Comparison of ENCODE assay signal across 13 cellular contexts in the genomic region with DNA sequence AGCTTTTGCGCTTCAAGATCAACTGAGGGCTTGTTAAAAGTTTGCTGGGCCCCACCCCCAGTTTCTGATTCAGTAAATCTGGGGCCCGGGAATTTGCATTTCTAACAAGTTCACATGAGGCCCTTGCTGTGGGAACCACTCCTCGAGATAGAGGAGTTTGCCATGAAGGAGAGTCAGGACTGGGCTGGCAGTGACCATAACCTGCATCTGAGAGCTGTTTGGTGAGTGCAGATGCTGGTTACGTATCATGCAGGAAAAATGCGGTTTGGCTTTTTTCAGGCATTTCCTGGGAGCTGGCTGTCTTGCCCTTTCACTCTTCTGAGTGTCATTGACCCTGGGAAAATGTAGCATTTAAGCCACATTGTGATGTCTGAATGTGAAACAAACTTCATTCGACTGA. TPM values are rescaled to one million over a fixed set of nuclear protein-coding genes. Genes with fewer than 3 reads are reported as not detected.
DNase-seq lines count a peak whose midpoint lies in the region; TF ChIP-seq lines count a peak whose summit lies in the region.
"Had no signal": no experiment of that assay in that cellular context is flagged by ENCODE, and none has a peak within 500 bp of the region (broad histone marks: within the 10 kb centered on the region; RNA-seq: fewer than 3 reads in every experiment).

No MANE protein-coding gene starts in this region.

- H3K27ac ChIP-seq in PC-9 (peak overlapping the region; percentile 80), muscle layer of duodenum (ENCODE audit: low read length) (peak overlapping the region; percentile 62)
- H3K27ac ChIP-seq: BLaER1 had no signal

- intact Hi-C loops in PC-9 (cut with micrococcal nuclease; ENCODE audit: unreplicated experiment) = loop anchor here (2.0 kb wide), 1 partner anchor 55 kb away; no protein-coding TSS in a partner anchor

- no peaks in the 10 kb centered on the region for H4K20me1 ChIP-seq in PC-9 (ENCODE audit: insufficient read depth)

- H3K9me3 ChIP-seq in PC-9 (ENCODE audit: insufficient read depth, low read depth) = no peaks in the 10 kb centered on the region; the same call in 1 of the 2 replicates
- no peaks in the 10 kb centered on the region for H3K9me3 ChIP-seq in muscle layer of duodenum (ENCODE audit: control insufficient read depth in 1 of 2, low read length in 2 of 2)
- H3K9me3 ChIP-seq: BLaER1 had no signal

- H3K36me3 ChIP-seq in PC-9 (ENCODE audit: low read depth) (no peaks in the 10 kb centered on the region), muscle layer of duodenum (ENCODE audit: control insufficient read depth in 1 of 2, insufficient read depth in 2 of 2, low read length in 2 of 2) (no peaks in the 10 kb centered on the region)
- H3K36me3 ChIP-seq: BLaER1 had no signal

- H3K79me2 ChIP-seq in PC-9 (ENCODE audit: low read depth) = no peaks in the 10 kb centered on the region

- CTCF ChIA-PET in PC-9 (lab: Charles Lee) = no interaction called here

- peaks cover 25% of the 10 kb centered on the region for H3F3A ChIP-seq in PC-9 (ENCODE audit: insufficient read depth, low read depth)

- H3K4me3 ChIP-seq in PC-9 = no peak overlapping the region
- H3K4me3 ChIP-seq in epithelial cell of esophagus (ENCODE audit: low read length) = no peak overlapping the region
- H3K4me3 ChIP-seq in muscle layer of duodenum (ENCODE audit: low read depth in 1 of 2, low read length in 2 of 2) = no peak overlapping the region
- H3K4me3 ChIP-seq: BLaER1 had no signal

- TF ChIP-seq CTCF in PC-9 (conservative IDR thresholded peaks at IDR 0.05) (no peak), epithelial cell of esophagus (IDR thresholded peaks at IDR 0.05; ENCODE audit: insufficient read depth, low read depth, low read length, missing control alignments) (no peak)

- H3K27me3 ChIP-seq in PC-9 (ENCODE audit: insufficient read depth, low read depth) (no peaks in the 10 kb centered on the region), muscle layer of duodenum (ENCODE audit: low read depth, low read length) (no peaks in the 10 kb centered on the region)
- H3K27me3 ChIP-seq: BLaER1 had no signal

- H3K4me2 ChIP-seq in PC-9 = peak overlapping the region; percentile 64

- BruUV-seq in PC-9 (replicated peaks; lab: Mats Ljungman, UMichigan) = no TSS peak

- peaks cover 48% of the 10 kb centered on the region for H3K4me1 ChIP-seq in PC-9 (replicated peaks; ENCODE audit: insufficient read depth)
- H3K4me1 ChIP-seq in muscle layer of duodenum (ENCODE audit: control insufficient read depth in 1 of 2, insufficient read depth in 2 of 2, low read length in 2 of 2) = peaks cover 24 to 45% of the 10 kb centered on the region in 2 donors

- peak; percentile 37 for DNase-seq in ACHN
- DNase-seq in PC-9 = peak; percentile 36 to 83
- peak; percentile 56 for DNase-seq in epithelial cell of esophagus (ENCODE audit: low read depth)
- no peak for DNase-seq in NCI-H2196 treated with DMSO at 0.1 percent for 48 hours (lab: John Stamatoyannopoulos, UW; ENCODE audit: unreplicated experiment)
- DNase-seq in activated CD4-positive, alpha-beta T cell treated with anti-CD3 and anti-CD28 coated beads, Interleukin-2, amount 50 U/mL, for 48 hours = no peak
- no peak for DNase-seq in NCI-H2029 (lab: John Stamatoyannopoulos, UW)
- DNase-seq in retina = no peak
- DNase-seq: activated T-cell treated with anti-CD3 and anti-CD28 coated beads, Interleukin-2, amount 50 U/mL, for 1 hour; NCI-H187; stimulated activated CD4-positive, alpha-beta T cell treated with anti-CD3 and anti-CD28 coated beads, Interleukin-4, amount 100 ng/mL, for 4 hours; T-helper 1 cell had no signal

- H3K9me2 ChIP-seq in PC-9 (ENCODE audit: insufficient read depth) = no peaks in the 10 kb centered on the region

- no peak overlapping the region for H2AFZ ChIP-seq in PC-9

- POLR2A ChIA-PET in PC-9 (lab: Charles Lee; ENCODE audit: unreplicated experiment) = interaction anchor here (0.6 kb wide), 1 partner anchor 176 kb away, joined by 3 read pairs; no protein-coding TSS in a partner anchor

- in situ Hi-C loops in ACHN (cut with HindIII; ENCODE audit: low pct_ligation_motif_present, low pct_unique_long_range_greater_than_20kb, low sequenced_read_pairs) = no loop called here

RNA-seq across cellular contexts. Expression of gene ANGPTL2, which starts 9.4 kb away (rescaled TPM):
- 0.13 TPM in 1 of 2 replicates, not detected in the other for total RNA-seq in PC-9 (2021)

Comparison
In these comparisons a context has a peak if more than half of its experiments do, and no peak if none do; other contexts are left out.
1. DNase-seq: peak in ACHN (single experiment), PC-9 (2 of 2) and epithelial cell of esophagus (single experiment); none in NCI-H2196 treated with DMSO at 0.1 percent for 48 hours (single experiment), activated CD4-positive, alpha-beta T cell treated with anti-CD3 and anti-CD28 coated beads, Interleukin-2, amount 50 U/mL, for 48 hours (0 of 2), NCI-H2029 (single experiment) and retina (single experiment).